22 cellular contexts compared by ENCODE assay signal in the genomic region with DNA sequence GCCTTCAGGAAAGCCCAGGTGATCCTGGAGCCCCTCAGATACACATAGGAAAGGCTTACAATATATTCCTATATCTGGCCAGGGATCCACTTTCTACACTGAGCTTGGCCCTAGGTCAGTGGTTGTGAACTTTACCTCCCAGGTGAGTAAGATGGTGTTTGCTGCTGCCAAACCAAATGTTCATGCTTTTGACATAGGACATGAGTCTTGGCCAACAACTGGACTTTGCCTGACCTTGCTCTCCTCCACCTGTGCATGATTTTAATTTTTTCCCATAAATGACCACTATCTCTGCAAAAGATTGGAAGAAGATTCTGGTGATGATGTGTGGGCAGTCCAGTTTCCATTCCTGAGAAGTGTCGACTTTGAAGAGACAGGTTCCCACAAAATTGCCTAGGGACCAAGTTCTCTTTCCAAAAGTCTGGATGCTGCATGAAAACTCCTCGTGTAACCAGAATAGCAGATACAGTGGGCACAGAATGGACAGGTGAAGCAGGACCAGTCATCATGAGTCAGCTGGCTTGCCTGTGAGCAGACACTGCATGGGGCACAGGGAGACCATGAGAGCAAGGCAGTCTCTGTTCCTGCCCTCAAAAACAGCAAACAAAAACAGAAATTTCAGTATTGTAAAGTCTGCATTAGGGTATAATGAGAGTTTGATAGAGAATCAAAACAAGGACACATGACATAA.
"Had no signal": no experiment of that assay in that cellular context is flagged by ENCODE, and none has a peak within 500 bp of the region (broad histone marks: within the 10 kb centered on the region; RNA-seq: fewer than 3 reads in every experiment).

No MANE protein-coding gene starts in this region.

- H3K36me3 ChIP-seq: brain microvascular endothelial cell had no signal

- H3K27me3 Mint-ChIP-seq: activated B cell treated with CpG ODN at 0.5 μM for 24 hours; activated CD4-positive, alpha-beta T cell treated with anti-CD3 and anti-CD28 coated beads, Interleukin-2, amount 10 ng/mL, durations not matched to agents 24 days and 14 days; activated CD8-positive, alpha-beta memory T cell treated with anti-CD3 and anti-CD28 coated beads, Interleukin-2, amount 10 ng/mL, durations not matched to agents 7 days and 5 days; activated naive CD4-positive, alpha-beta T cell treated with anti-CD3 and anti-CD28 coated beads, Interleukin-2, amount 10 ng/mL, durations not matched to agents 7 days and 5 days; activated naive CD8-positive, alpha-beta T cell treated with anti-CD3 and anti-CD28 coated beads for 36 hours had no signal

- H3K27ac Mint-ChIP-seq: activated B cell treated with CpG ODN at 0.5 μM for 24 hours; activated CD4-positive, alpha-beta T cell treated with anti-CD3 and anti-CD28 coated beads, Interleukin-2, amount 10 ng/mL, durations not matched to agents 24 days and 14 days; activated CD8-positive, alpha-beta memory T cell treated with anti-CD3 and anti-CD28 coated beads, Interleukin-2, amount 10 ng/mL, durations not matched to agents 7 days and 5 days; activated naive CD4-positive, alpha-beta T cell treated with anti-CD3 and anti-CD28 coated beads, Interleukin-2, amount 10 ng/mL, durations not matched to agents 7 days and 5 days; activated naive CD8-positive, alpha-beta T cell treated with anti-CD3 and anti-CD28 coated beads for 36 hours; activated T-helper 2 cell treated with anti-CD3 and anti-CD28 coated beads, Interferon-gamma antibody, Interleukin-2, Interleukin-4, amounts not matched to agents 10 μg/mL and 5 μg/mL and 100 μg/mL, durations not matched to agents 14 hours and 24 hours and 36 hours had no signal

- H3K27me3 ChIP-seq: brain microvascular endothelial cell had no signal

- H3K4me3 Mint-ChIP-seq: activated B cell treated with CpG ODN at 0.5 μM for 24 hours; activated CD4-positive, alpha-beta T cell treated with anti-CD3 and anti-CD28 coated beads, Interleukin-2, amount 10 ng/mL, durations not matched to agents 24 days and 14 days; activated CD8-positive, alpha-beta memory T cell treated with anti-CD3 and anti-CD28 coated beads, Interleukin-2, amount 10 ng/mL, durations not matched to agents 7 days and 5 days; activated naive CD4-positive, alpha-beta T cell treated with anti-CD3 and anti-CD28 coated beads, Interleukin-2, amount 10 ng/mL, durations not matched to agents 7 days and 5 days; activated naive CD8-positive, alpha-beta T cell treated with anti-CD3 and anti-CD28 coated beads for 36 hours had no signal

- DNase-seq: activated B cell treated with CpG ODN at 0.5 μM for 24 hours; activated CD4-positive, alpha-beta T cell treated with anti-CD3 and anti-CD28 coated beads for 1 hour; activated CD4-positive, alpha-beta T cell treated with anti-CD3 and anti-CD28 coated beads, Interleukin-2, amount 10 ng/mL, durations not matched to agents 24 days and 14 days; activated CD4-positive, alpha-beta T cell treated with anti-CD3 and anti-CD28 coated beads, Interleukin-2, amount 50 U/mL, for 48 hours; activated CD8-positive, alpha-beta memory T cell treated with anti-CD3 and anti-CD28 coated beads, Interleukin-2, amount 10 ng/mL, durations not matched to agents 7 days and 5 days; activated gamma-delta T cell treated with Interleukin-2 at 50 U/mL for 16 hours; activated naive CD4-positive, alpha-beta T cell treated with anti-CD3 and anti-CD28 coated beads, Interleukin-2, amount 10 ng/mL, durations not matched to agents 7 days and 5 days; activated naive CD8-positive, alpha-beta T cell treated with anti-CD3 and anti-CD28 coated beads for 36 hours; activated T-cell treated with anti-CD3 and anti-CD28 coated beads, Interleukin-2, amount 50 U/mL, for 48 hours; brain microvascular endothelial cell; cerebellar nuclear complex; IMR-90; KBM-7; NCI-H1105 treated with DMSO at 0.1 percent for 48 hours; NCI-H2029 treated with DMSO at 0.1 percent for 48 hours; NCI-H345; NCI-H510A; NCI-H82; SHP77 treated with DMSO at 0.1 percent for 48 hours; T-helper 2 cell; T1000 had no signal

- H3K36me3 Mint-ChIP-seq: activated CD8-positive, alpha-beta memory T cell treated with anti-CD3 and anti-CD28 coated beads, Interleukin-2, amount 10 ng/mL, durations not matched to agents 7 days and 5 days; activated naive CD4-positive, alpha-beta T cell treated with anti-CD3 and anti-CD28 coated beads, Interleukin-2, amount 10 ng/mL, durations not matched to agents 7 days and 5 days; activated naive CD8-positive, alpha-beta T cell treated with anti-CD3 and anti-CD28 coated beads for 36 hours had no signal

- H3K9me3 Mint-ChIP-seq: activated B cell treated with CpG ODN at 0.5 μM for 24 hours; activated CD4-positive, alpha-beta T cell treated with anti-CD3 and anti-CD28 coated beads, Interleukin-2, amount 10 ng/mL, durations not matched to agents 24 days and 14 days; activated T-helper 2 cell treated with anti-CD3 and anti-CD28 coated beads, Interferon-gamma antibody, Interleukin-2, Interleukin-4, amounts not matched to agents 10 μg/mL and 5 μg/mL and 100 μg/mL, durations not matched to agents 14 hours and 24 hours and 36 hours had no signal

- H3K4me1 Mint-ChIP-seq: activated CD4-positive, alpha-beta T cell treated with anti-CD3 and anti-CD28 coated beads, Interleukin-2, amount 10 ng/mL, durations not matched to agents 24 days and 14 days; activated CD8-positive, alpha-beta memory T cell treated with anti-CD3 and anti-CD28 coated beads, Interleukin-2, amount 10 ng/mL, durations not matched to agents 7 days and 5 days; activated naive CD4-positive, alpha-beta T cell treated with anti-CD3 and anti-CD28 coated beads, Interleukin-2, amount 10 ng/mL, durations not matched to agents 7 days and 5 days; activated naive CD8-positive, alpha-beta T cell treated with anti-CD3 and anti-CD28 coated beads for 36 hours had no signal

- H3K27ac ChIP-seq: brain microvascular endothelial cell had no signal
